Comparison of ENCODE assay signal across 8 cellular contexts in genomic region chrX:24024819-24025740, GRCh38. TPM values are rescaled to one million over a fixed set of nuclear protein-coding genes. Genes with fewer than 3 reads are reported as not detected.
DNase-seq lines count a peak whose midpoint lies in the region; ATAC-seq and TF ChIP-seq lines count a peak whose summit lies in the region.

No MANE protein-coding gene starts in this region.

- H3K4me3 ChIP-seq in AG04449 (ENCODE audit: low read depth, low read length) (peak overlapping the region; percentile 73), smooth muscle cell (peak overlapping the region; percentile 84)

- H3K4me1 Mint-ChIP-seq in immature natural killer cell: peaks cover 17 to 41% of the 10 kb centered on the region in 2 donors

- peaks cover 5 to 9% (median 6%) of the 10 kb centered on the region in 3 donors for H3K27me3 Mint-ChIP-seq in immature natural killer cell (ENCODE audit: low read depth in 3 of 3)

- H3K27me3 ChIP-seq in smooth muscle cell (ENCODE audit: low read depth): no peaks in the 10 kb centered on the region

- peaks cover 20% of the 10 kb centered on the region for H3K4me1 ChIP-seq in smooth muscle cell (ENCODE audit: low read depth)

- peak overlapping the region; percentile 90 for H3K4me2 ChIP-seq in smooth muscle cell

- TF ChIP-seq CTCF in AG04449 (IDR thresholded peaks at IDR 0.05; ENCODE audit: insufficient read depth, low read length, missing control alignments) (peak; percentile 14), VCaP (conservative IDR thresholded peaks at IDR 0.05) (peak; percentile 68), smooth muscle cell (IDR thresholded peaks at IDR 0.05; ENCODE audit: borderline replicate concordance, insufficient read depth, poor library complexity, severe bottlenecking) (peak; percentile 26)

- H3K79me2 ChIP-seq in smooth muscle cell (ENCODE audit: low read depth): peaks cover 50% of the 10 kb centered on the region

- H4K20me1 ChIP-seq in smooth muscle cell (ENCODE audit: low read depth): peaks cover 44% of the 10 kb centered on the region

- H3K9ac ChIP-seq in smooth muscle cell (ENCODE audit: low read depth): peak overlapping the region; percentile 98

- no peaks in the 10 kb centered on the region for H3K36me3 ChIP-seq in smooth muscle cell (ENCODE audit: low read depth)

- H2AFZ ChIP-seq in smooth muscle cell (ENCODE audit: low read depth): no peak overlapping the region

- peaks cover 0 to 3% (median 3%) of the 10 kb centered on the region in 3 donors for H3K36me3 Mint-ChIP-seq in immature natural killer cell

- peak overlapping the region; percentile 76 to 90 (median 89) for H3K4me3 Mint-ChIP-seq in immature natural killer cell

- WGBS in smooth muscle cell (ENCODE audit: low lambda C conversion rate): under 1% methylated on average over 51 of the region's 111 CpGs

- ATAC-seq in GM18867 (IDR thresholded peaks at IDR 0.05; ENCODE audit: unreplicated experiment) (peak; percentile 86), HG03095 (IDR thresholded peaks at IDR 0.05; ENCODE audit: unreplicated experiment) (peak; percentile 71)

- H3K27ac Mint-ChIP-seq in immature natural killer cell: peak overlapping the region in 5 of 6 donors; percentile 40 to 91 (median 88)

- in situ Hi-C loops in T47D (cut with HindIII; ENCODE audit: low pct_unique_long_range_greater_than_20kb, low sequenced_read_pairs): no loop called here

- CTCF ChIA-PET in AG04449 (lab: Yijun Ruan, JAX): interaction anchor here (2.9 kb wide), 1 partner anchor 29 kb away, joined by 17 read pairs; the partner anchor contains the start of gene EIF2S3

- H3K27ac ChIP-seq in VCaP (peak overlapping the region; percentile 93), smooth muscle cell (ENCODE audit: low read depth) (peak overlapping the region; percentile 100)

- no peaks in the 10 kb centered on the region for H3K9me3 Mint-ChIP-seq in immature natural killer cell

- POLR2A ChIA-PET in AG04449 (lab: Yijun Ruan, JAX): interaction anchor here (0.5 to 2.3 kb wide), 3 partner anchors 29 to 282 kb away, joined by 3 to 20 read pairs (median 4); partner anchors contain the start of genes ACOT9, EIF2S3 and SAT1

- no peaks in the 10 kb centered on the region for H3F3A ChIP-seq in smooth muscle cell (ENCODE audit: low read depth)

- DNase-seq in AG04449 (ENCODE audit: low read depth, low spot score) (peak; percentile 37), NCI-H2171 (lab: John Stamatoyannopoulos, UW) (peak; percentile 80), T47D (ENCODE audit: low read depth in 1 of 2, low spot score in 1 of 2) (peak; percentile 63 to 94), immature natural killer cell (peak; percentile 82 to 88 (median 87)), smooth muscle cell (lab: John Stamatoyannopoulos, UW; ENCODE audit: unreplicated experiment) (peak; percentile 91)

- no peaks in the 10 kb centered on the region for H3K9me3 ChIP-seq in smooth muscle cell (replicated peaks; ENCODE audit: low read depth)

RNA-seq across cellular contexts. Expression of gene KLHL15, which starts 1.9 kb away (rescaled TPM):
- 1 to 10 TPM; 1.6 to 2.4 (median 1.8) TPM for polyA plus RNA-seq in immature natural killer cell
- total RNA-seq in smooth muscle cell: 53.3 and 70.4 TPM in 2 replicates
- polyA plus RNA-seq in smooth muscle cell: 14.0 and 16.8 TPM in 2 replicates

RNA-seq across cellular contexts. Expression of gene EIF2S3, which starts 29.7 kb away (rescaled TPM):
- polyA plus RNA-seq in immature natural killer cell (10 to 100 TPM; 43.1 to 80.6 (median 79.4) TPM), smooth muscle cell (54.0 and 62.6 TPM in 2 replicates)
- 226 and 240 TPM in 2 replicates for total RNA-seq in smooth muscle cell

Comparison
In these comparisons a context has a peak if more than half of its experiments do, and no peak if none do; other contexts are left out.
1. Peak in every context shown above with its lines: DNase-seq, ATAC-seq, H3K4me3 ChIP-seq and H3K27ac ChIP-seq.
2. DNase-seq: peak in every context shown above with its lines; median percentile 91 in smooth muscle cell; 87 in immature natural killer cell; 80 in NCI-H2171; 78 in T47D; 37 in AG04449.
3. CTCF ChIP-seq: peak in every context shown above with its lines; median percentile 68 in VCaP; 26 in smooth muscle cell; 14 in AG04449.